8 cellular contexts compared by ENCODE assay signal in genomic region chr1:45713711-45714110, GRCh38.
"Had no signal": no experiment of that assay in that cellular context is flagged by ENCODE, and none has a peak within 500 bp of the region (broad histone marks: within the 10 kb centered on the region; RNA-seq: fewer than 3 reads in every experiment).

No MANE protein-coding gene starts in this region.

- H3K9me3 Mint-ChIP-seq: IgD-negative memory B cell had no signal

- H3K27me3 Mint-ChIP-seq: IgD-negative memory B cell had no signal

- H3K27ac Mint-ChIP-seq: IgD-negative memory B cell had no signal

- H3K4me2 ChIP-seq: KMS-11 had no signal

- H3K36me3 Mint-ChIP-seq: IgD-negative memory B cell had no signal

- FAIRE-seq: HepG2, HTR-8/SVneo had no signal

- H3K27ac ChIP-seq: HL-60, KMS-11 had no signal

- H3K4me3 Mint-ChIP-seq: IgD-negative memory B cell had no signal

- H3K9ac ChIP-seq: KMS-11 had no signal

- ATAC-seq: HepG2 had no signal

- DNase-seq: IMR-90, KBM-7, KG1 had no signal
